Comparison of ENCODE assay signal across 2 cellular contexts in genomic region chr16:86778108-86778745, GRCh38.
A peak's percentile ranks its signal among the peaks of the same experiment; 100 is the strongest.
TF ChIP-seq lines count a peak whose summit lies in the region.

No MANE protein-coding gene starts in this region.

TF ChIP-seq in SK-N-SH treated with all-trans-retinoic acid at 6 μM for 48 hours, 23 proteins besides CTCF, POLR2A, EP300 and RAD21 (continued from another document):
- TF ChIP-seq POU6F1 (CRISPR knock-in tag; IDR thresholded peaks at IDR 0.05; ENCODE audit: borderline replicate concordance, low read depth) (no peak), GLIS3 (CRISPR knock-in tag; IDR thresholded peaks at IDR 0.05) (no peak), TOX (CRISPR knock-in tag; IDR thresholded peaks at IDR 0.05; ENCODE audit: borderline replicate concordance) (no peak), OSR1 (CRISPR knock-in tag; IDR thresholded peaks at IDR 0.05) (no peak)
- TF ChIP-seq, protein P1, sequence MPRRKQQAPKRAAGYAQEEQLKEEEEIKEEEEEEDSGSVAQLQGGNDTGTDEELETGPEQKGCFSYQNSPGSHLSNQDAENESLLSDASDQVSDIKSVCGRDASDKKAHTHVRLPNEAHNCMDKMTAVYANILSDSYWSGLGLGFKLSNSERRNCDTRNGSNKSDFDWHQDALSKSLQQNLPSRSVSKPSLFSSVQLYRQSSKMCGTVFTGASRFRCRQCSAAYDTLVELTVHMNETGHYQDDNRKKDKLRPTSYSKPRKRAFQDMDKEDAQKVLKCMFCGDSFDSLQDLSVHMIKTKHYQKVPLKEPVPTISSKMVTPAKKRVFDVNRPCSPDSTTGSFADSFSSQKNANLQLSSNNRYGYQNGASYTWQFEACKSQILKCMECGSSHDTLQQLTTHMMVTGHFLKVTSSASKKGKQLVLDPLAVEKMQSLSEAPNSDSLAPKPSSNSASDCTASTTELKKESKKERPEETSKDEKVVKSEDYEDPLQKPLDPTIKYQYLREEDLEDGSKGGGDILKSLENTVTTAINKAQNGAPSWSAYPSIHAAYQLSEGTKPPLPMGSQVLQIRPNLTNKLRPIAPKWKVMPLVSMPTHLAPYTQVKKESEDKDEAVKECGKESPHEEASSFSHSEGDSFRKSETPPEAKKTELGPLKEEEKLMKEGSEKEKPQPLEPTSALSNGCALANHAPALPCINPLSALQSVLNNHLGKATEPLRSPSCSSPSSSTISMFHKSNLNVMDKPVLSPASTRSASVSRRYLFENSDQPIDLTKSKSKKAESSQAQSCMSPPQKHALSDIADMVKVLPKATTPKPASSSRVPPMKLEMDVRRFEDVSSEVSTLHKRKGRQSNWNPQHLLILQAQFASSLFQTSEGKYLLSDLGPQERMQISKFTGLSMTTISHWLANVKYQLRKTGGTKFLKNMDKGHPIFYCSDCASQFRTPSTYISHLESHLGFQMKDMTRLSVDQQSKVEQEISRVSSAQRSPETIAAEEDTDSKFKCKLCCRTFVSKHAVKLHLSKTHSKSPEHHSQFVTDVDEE (CRISPR knock-in tag; IDR thresholded peaks at IDR 0.05), result no peak
TF ChIP-seq in SK-N-SH treated with all-trans-retinoic acid at 6 μM for 48 hours: peak in this region for 0.

TF ChIP-seq in K562, 482 proteins besides CTCF, POLR2A, EP300 and RAD21 (continued from another document):
- 0 out of 2 replicates have a peak, but pooled peaks have one; percentile 16 for TF ChIP-seq USF2 (CRISPR knock-in tag; IDR thresholded peaks at IDR 0.05)
